Comparison of ENCODE assay signal across 1 cellular context in the genomic region with DNA sequence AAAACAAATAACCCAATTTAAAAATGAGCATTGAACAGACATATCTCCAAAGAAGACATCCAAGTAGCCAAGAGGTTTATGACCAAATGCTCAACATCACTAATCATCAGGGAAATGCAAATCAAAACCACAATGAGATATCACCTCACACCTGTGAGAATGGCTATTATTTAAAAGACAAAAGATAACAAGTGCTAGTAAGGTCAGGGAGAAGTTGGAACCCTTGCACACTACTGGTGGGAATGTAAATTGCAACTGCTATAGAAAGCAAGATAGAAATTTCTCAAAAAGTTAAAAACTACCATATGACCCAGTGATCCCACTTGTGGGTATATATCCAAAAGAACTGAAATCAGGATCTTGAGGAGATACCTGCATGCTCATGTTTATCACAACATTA.
TF ChIP-seq lines count a peak whose summit lies in the region.

No MANE protein-coding gene starts in this region.

TF ChIP-seq in H1, 55 proteins besides CTCF, POLR2A, EP300 and RAD21:
- TF ChIP-seq, protein P1, sequence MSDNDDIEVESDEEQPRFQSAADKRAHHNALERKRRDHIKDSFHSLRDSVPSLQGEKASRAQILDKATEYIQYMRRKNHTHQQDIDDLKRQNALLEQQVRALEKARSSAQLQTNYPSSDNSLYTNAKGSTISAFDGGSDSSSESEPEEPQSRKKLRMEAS (IDR thresholded peaks at IDR 0.05): no peak
- TF ChIP-seq TEAD4 (IDR thresholded peaks at IDR 0.05; ENCODE audit: low read depth, low read length) (peak; percentile 90), RNF2 (IDR thresholded peaks at IDR 0.05; ENCODE audit: borderline replicate concordance, low read depth, low read length, missing control alignments, poor library complexity, severe bottlenecking) (no peak)
